In the genomic region with DNA sequence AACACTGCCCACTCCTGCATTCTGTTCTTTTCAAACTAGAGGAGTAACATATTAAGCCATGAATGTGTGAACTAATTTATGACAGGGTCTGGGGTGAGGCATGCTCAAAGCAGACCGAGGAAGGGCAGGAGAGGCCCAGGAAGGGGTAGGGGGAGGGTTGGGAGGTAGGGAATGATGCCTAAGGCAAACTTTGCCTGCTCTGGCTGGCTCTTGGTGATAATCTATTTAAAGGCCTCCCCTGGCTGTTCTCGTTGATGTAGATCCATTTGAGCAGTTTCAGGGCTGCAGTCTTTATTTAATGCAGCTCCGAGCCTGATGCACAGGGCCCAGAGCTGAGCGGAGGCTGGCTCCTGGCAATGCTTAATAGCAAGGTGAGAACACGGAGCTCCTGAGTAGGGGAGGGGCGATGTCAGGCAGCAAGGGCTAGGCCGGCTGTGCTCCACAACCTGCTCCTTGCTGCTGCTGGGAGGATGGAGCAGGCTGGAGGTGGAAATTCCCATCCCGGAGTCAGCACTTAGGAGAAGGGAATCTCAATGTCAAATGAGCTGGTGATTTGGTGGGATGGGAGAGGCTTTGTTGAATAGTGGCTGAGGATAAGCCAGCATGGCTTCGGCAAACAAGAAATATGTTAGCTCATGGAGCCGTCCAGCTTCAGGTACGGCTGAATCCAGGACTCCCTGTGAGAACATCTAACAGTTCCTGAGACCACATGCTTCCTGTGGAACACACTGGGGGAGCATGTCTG, we compare ENCODE assay signal across 18 cellular contexts.
A peak's percentile ranks its signal among the peaks of the same experiment; 100 is the strongest.
DNase-seq lines count a peak whose midpoint lies in the region; ATAC-seq and TF ChIP-seq lines count a peak whose summit lies in the region.
"Had no signal": no experiment of that assay in that cellular context is flagged by ENCODE, and none has a peak within 500 bp of the region (broad histone marks: within the 10 kb centered on the region; RNA-seq: fewer than 3 reads in every experiment).

No MANE protein-coding gene starts in this region.

- H3K27ac Mint-ChIP-seq in brain, result peak overlapping the region; percentile 42 to 96 (median 88)
- H3K27ac Mint-ChIP-seq in stimulated activated memory B cell treated with anti-CD40 and anti-IgM and Interleukin-4, amounts not matched to agents 10 μg/mL and 1 μg/mL and 100 μg/mL, for 72 hours, result no peak overlapping the region
- H3K27ac Mint-ChIP-seq: activated CD8-positive, alpha-beta T cell treated with anti-CD3 and anti-CD28 coated beads for 36 hours; stimulated activated naive CD8-positive, alpha-beta T cell treated with anti-CD3 and anti-CD28 coated beads, Interleukin-15, Interleukin-2, amounts not matched to agents 100 ng/mL and 50 ng/mL, for 24 hours had no signal

- peaks cover 7% of the 10 kb centered on the region for H3K27me3 Mint-ChIP-seq in brain
- peaks cover 97% of the 10 kb centered on the region for H3K27me3 Mint-ChIP-seq in stimulated activated memory B cell treated with anti-CD40 and anti-IgM and Interleukin-4, amounts not matched to agents 10 μg/mL and 1 μg/mL and 100 μg/mL, for 72 hours

- TF ChIP-seq POLR2A in stomach (IDR thresholded peaks at IDR 0.05), result no peak

- no peaks in the 10 kb centered on the region for H3K4me1 ChIP-seq in HEK293 (ENCODE audit: control insufficient read depth, insufficient read depth, low read length)
- H3K4me1 ChIP-seq in stomach, result no peaks in the 10 kb centered on the region
- H3K4me1 ChIP-seq: colonic mucosa had no signal

- intact Hi-C loops in stomach (cut with DNase I; ENCODE audit: low total_unique reads), result no loop called here

- ATAC-seq in omental fat pad (ENCODE audit: low FRiP score), result no peak
- ATAC-seq in stimulated activated memory B cell treated with anti-CD40 and anti-IgM and Interleukin-4, amounts not matched to agents 10 μg/mL and 1 μg/mL and 100 μg/mL, for 72 hours, result no peak
- ATAC-seq: activated CD8-positive, alpha-beta T cell treated with anti-CD3 and anti-CD28 coated beads for 36 hours had no signal

- H3K4me3 Mint-ChIP-seq in brain, result peak overlapping the region in 1 of 5 experiments; percentile 21
- no peak overlapping the region for H3K4me3 Mint-ChIP-seq in stimulated activated memory B cell treated with anti-CD40 and anti-IgM and Interleukin-4, amounts not matched to agents 10 μg/mL and 1 μg/mL and 100 μg/mL, for 72 hours
- H3K4me3 Mint-ChIP-seq: activated CD8-positive, alpha-beta T cell treated with anti-CD3 and anti-CD28 coated beads for 36 hours; stimulated activated naive CD8-positive, alpha-beta T cell treated with anti-CD3 and anti-CD28 coated beads, Interleukin-15, Interleukin-2, amounts not matched to agents 100 ng/mL and 50 ng/mL, for 24 hours had no signal

- no peaks in the 10 kb centered on the region for H3K36me3 Mint-ChIP-seq in brain
- no peaks in the 10 kb centered on the region for H3K36me3 Mint-ChIP-seq in stimulated activated memory B cell treated with anti-CD40 and anti-IgM and Interleukin-4, amounts not matched to agents 10 μg/mL and 1 μg/mL and 100 μg/mL, for 72 hours

- POLR2A ChIA-PET in HEK293 (lab: Yijun Ruan, JAX), result no interaction called here

- peaks cover 5 to 100% (median 67%) of the 10 kb centered on the region in 3 donors for H3K27me3 ChIP-seq in stomach

- H3K27ac ChIP-seq in HEK293 (ENCODE audit: extremely low read depth, low read depth, low read length), result no peak overlapping the region
- no peak overlapping the region for H3K27ac ChIP-seq in stomach
- H3K27ac ChIP-seq: BLaER1 treated with 17β-estradiol and CSF1 and Interleukin-3, amounts not matched to agents 10 nM and 100 nM; colonic mucosa; epithelial cell of prostate; SK-N-MC had no signal

- H3K9me3 ChIP-seq in HEK293 (ENCODE audit: control insufficient read depth, insufficient read depth, low read depth, low read length) (no peaks in the 10 kb centered on the region), stomach (no peaks in the 10 kb centered on the region)
- H3K9me3 ChIP-seq: BLaER1 treated with 17β-estradiol and CSF1 and Interleukin-3, amounts not matched to agents 10 nM and 100 nM; colonic mucosa had no signal

- TF ChIP-seq EP300 in stomach (IDR thresholded peaks at IDR 0.05), result no peak

- H3K9me3 Mint-ChIP-seq in brain, result peaks cover 0 to 3% (median 0%) of the 10 kb centered on the region in 5 experiments
- H3K9me3 Mint-ChIP-seq in stimulated activated memory B cell treated with anti-CD40 and anti-IgM and Interleukin-4, amounts not matched to agents 10 μg/mL and 1 μg/mL and 100 μg/mL, for 72 hours, result no peaks in the 10 kb centered on the region
- H3K9me3 Mint-ChIP-seq: activated CD8-positive, alpha-beta T cell treated with anti-CD3 and anti-CD28 coated beads for 36 hours; stimulated activated naive CD8-positive, alpha-beta T cell treated with anti-CD3 and anti-CD28 coated beads, Interleukin-15, Interleukin-2, amounts not matched to agents 100 ng/mL and 50 ng/mL, for 24 hours had no signal

- peaks cover 71% of the 10 kb centered on the region for H3K4me1 Mint-ChIP-seq in brain
- peaks cover 8% of the 10 kb centered on the region for H3K4me1 Mint-ChIP-seq in stimulated activated memory B cell treated with anti-CD40 and anti-IgM and Interleukin-4, amounts not matched to agents 10 μg/mL and 1 μg/mL and 100 μg/mL, for 72 hours

- no peak for TF ChIP-seq CTCF in HEK293 (tag by site-specific recombination; IDR thresholded peaks at IDR 0.05)
- no peak for TF ChIP-seq CTCF in brain (conservative IDR thresholded peaks at IDR 0.05)
- TF ChIP-seq CTCF in stomach (IDR thresholded peaks at IDR 0.05), result no peak
- no peak for TF ChIP-seq CTCF in omental fat pad (IDR thresholded peaks at IDR 0.05)

- DNase-seq in left kidney (ENCODE audit: low read depth, low spot score) (peak; percentile 88), stomach (peak; percentile 17), omental fat pad (ENCODE audit: low spot score) (no peak), OCI-M1 (lab: John Stamatoyannopoulos, UW) (no peak)
- DNase-seq: activated CD8-positive, alpha-beta T cell treated with anti-CD3 and anti-CD28 coated beads for 36 hours; activated gamma-delta T cell treated with Interleukin-2 at 50 U/mL for 16 hours; colonic mucosa; DND-41; NCI-H2029; NCI-H524 treated with DMSO at 0.1 percent for 48 hours; stimulated activated CD4-positive, alpha-beta T cell treated with anti-CD3 and anti-CD28 coated beads, Interleukin-12 subunit alpha, Interleukin-12 subunit beta, amount 100 ng/mL, for 4 hours had no signal

- 50 to 62% (median 54%) methylated on average over 10 to 11 of the region's 11 CpGs for WGBS in stomach, 5 donors

- H3K4me3 ChIP-seq in HEK293 (ENCODE audit: low read depth, low read length), result no peak overlapping the region
- H3K4me3 ChIP-seq in stomach, result no peak overlapping the region
- H3K4me3 ChIP-seq: BLaER1 treated with 17β-estradiol and CSF1 and Interleukin-3, amounts not matched to agents 10 nM and 100 nM; colonic mucosa; SK-N-MC had no signal

- H3K36me3 ChIP-seq in HEK293 (ENCODE audit: control insufficient read depth in 2 of 2, insufficient read depth in 1 of 2, low read length in 2 of 2) (no peaks in the 10 kb centered on the region), stomach (no peaks in the 10 kb centered on the region)
- H3K36me3 ChIP-seq: BLaER1 treated with 17β-estradiol and CSF1 and Interleukin-3, amounts not matched to agents 10 nM and 100 nM; colonic mucosa had no signal

- CTCF ChIA-PET in HEK293 (lab: Yijun Ruan, JAX), result interaction anchor here (0.9 to 2.9 kb wide), 6 partner anchors 11 to 80 kb away, joined by 3 to 13 read pairs (median 3); no protein-coding TSS in a partner anchor

TF ChIP-seq in HEK293, 187 proteins besides CTCF, POLR2A, EP300 and RAD21:
- TF ChIP-seq, protein P1, sequence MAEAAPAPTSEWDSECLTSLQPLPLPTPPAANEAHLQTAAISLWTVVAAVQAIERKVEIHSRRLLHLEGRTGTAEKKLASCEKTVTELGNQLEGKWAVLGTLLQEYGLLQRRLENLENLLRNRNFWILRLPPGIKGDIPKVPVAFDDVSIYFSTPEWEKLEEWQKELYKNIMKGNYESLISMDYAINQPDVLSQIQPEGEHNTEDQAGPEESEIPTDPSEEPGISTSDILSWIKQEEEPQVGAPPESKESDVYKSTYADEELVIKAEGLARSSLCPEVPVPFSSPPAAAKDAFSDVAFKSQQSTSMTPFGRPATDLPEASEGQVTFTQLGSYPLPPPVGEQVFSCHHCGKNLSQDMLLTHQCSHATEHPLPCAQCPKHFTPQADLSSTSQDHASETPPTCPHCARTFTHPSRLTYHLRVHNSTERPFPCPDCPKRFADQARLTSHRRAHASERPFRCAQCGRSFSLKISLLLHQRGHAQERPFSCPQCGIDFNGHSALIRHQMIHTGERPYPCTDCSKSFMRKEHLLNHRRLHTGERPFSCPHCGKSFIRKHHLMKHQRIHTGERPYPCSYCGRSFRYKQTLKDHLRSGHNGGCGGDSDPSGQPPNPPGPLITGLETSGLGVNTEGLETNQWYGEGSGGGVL (tag by site-specific recombination; IDR thresholded peaks at IDR 0.05), result peak; percentile 44
- TF ChIP-seq ZNF169 (tag by site-specific recombination; IDR thresholded peaks at IDR 0.05), result no peak

Comparison
In these comparisons a context has a peak if more than half of its experiments do, and no peak if none do; other contexts are left out.
1. DNase-seq: peak in left kidney (single experiment) and stomach (single experiment); none in omental fat pad (single experiment) and OCI-M1 (single experiment).